Comparison of ENCODE assay signal across 8 cellular contexts in the genomic region with DNA sequence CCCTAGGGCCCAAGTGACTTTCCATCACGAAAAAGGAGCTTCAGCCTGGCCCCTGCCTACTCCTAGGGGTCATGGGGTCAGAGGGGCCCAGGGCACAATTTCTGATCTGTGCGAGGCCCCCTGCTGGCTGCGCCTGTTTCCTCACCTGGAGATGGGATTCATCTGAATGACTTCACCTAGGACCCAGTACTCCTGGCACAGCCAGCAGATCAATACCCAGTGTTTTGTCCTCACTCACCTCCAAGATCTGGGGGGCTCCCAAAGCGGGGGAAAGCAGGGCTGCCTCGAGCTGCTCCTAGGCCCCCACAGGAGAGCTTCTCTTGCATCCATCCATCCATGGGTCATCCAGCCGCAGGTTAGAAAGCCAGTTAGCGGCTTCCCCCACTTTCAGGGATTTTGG. TPM values are rescaled to one million over a fixed set of nuclear protein-coding genes. Genes with fewer than 3 reads are reported as not detected.
DNase-seq lines count a peak whose midpoint lies in the region; ATAC-seq, FAIRE-seq and TF ChIP-seq lines count a peak whose summit lies in the region.

No MANE protein-coding gene starts in this region.

- 71 to 79% methylated on average over 3 to 7 of the region's 7 CpGs for WGBS in upper lobe of left lung, 2 donors
- WGBS in stomach, 5 donors = 52 to 71% (median 61%) methylated on average over 5 to 7 of the region's 7 CpGs

- H3K9me1 ChIP-seq in keratinocyte (ENCODE audit: control insufficient read depth, extremely low read depth, insufficient read depth, low read length) = no peaks in the 10 kb centered on the region

- H3K36me3 ChIP-seq in keratinocyte (ENCODE audit: control insufficient read depth in 2 of 2, extremely low read depth in 1 of 2, insufficient read depth in 2 of 2, low read length in 2 of 2) = no peaks in the 10 kb centered on the region
- no peaks in the 10 kb centered on the region for H3K36me3 ChIP-seq in upper lobe of left lung
- H3K36me3 ChIP-seq in stomach = no peaks in the 10 kb centered on the region

- H3K4me1 ChIP-seq in keratinocyte (ENCODE audit: control insufficient read depth, extremely low read depth, insufficient read depth, low read length) = no peaks in the 10 kb centered on the region
- H3K4me1 ChIP-seq in upper lobe of left lung = no peaks in the 10 kb centered on the region
- no peaks in the 10 kb centered on the region for H3K4me1 ChIP-seq in stomach

- ATAC-seq in GM21423 (IDR thresholded peaks at IDR 0.05; ENCODE audit: unreplicated experiment) (no peak), HG03097 (IDR thresholded peaks at IDR 0.05; ENCODE audit: low FRiP score, unreplicated experiment) (no peak), upper lobe of left lung (ENCODE audit: low FRiP score in 2 of 2) (no peak)

- H3K9ac ChIP-seq in keratinocyte (ENCODE audit: control insufficient read depth, extremely low read depth, insufficient read depth, low read length) = no peak overlapping the region

- H3K9me3 ChIP-seq in keratinocyte (ENCODE audit: control insufficient read depth, low read depth, low read length) (no peaks in the 10 kb centered on the region), upper lobe of left lung (no peaks in the 10 kb centered on the region), stomach (no peaks in the 10 kb centered on the region)

- intact Hi-C loops in stomach (cut with DNase I; ENCODE audit: low total_unique reads) = no loop called here

- H2AFZ ChIP-seq in keratinocyte (ENCODE audit: control insufficient read depth, low read length) = no peak overlapping the region

- no peak overlapping the region for H3K4me2 ChIP-seq in keratinocyte (ENCODE audit: control insufficient read depth, extremely low read depth, insufficient read depth, low read depth, low read length)

- TF ChIP-seq POLR2A in GM12892 (IDR thresholded peaks at IDR 0.05; ENCODE audit: low read depth, low read length) (no peak), upper lobe of left lung (IDR thresholded peaks at IDR 0.05) (no peak), stomach (IDR thresholded peaks at IDR 0.05) (no peak)

- no peaks in the 10 kb centered on the region for H3K79me2 ChIP-seq in keratinocyte (ENCODE audit: control insufficient read depth, insufficient read depth, low read length)

- TF ChIP-seq CTCF in C4-2B (conservative IDR thresholded peaks at IDR 0.05) = peak; percentile 72
- TF ChIP-seq CTCF in WI38 (IDR thresholded peaks at IDR 0.05; ENCODE audit: low read depth, low read length) = peak; percentile 20; the same call in 1 of the 2 replicates
- TF ChIP-seq CTCF in keratinocyte (optimal IDR thresholded peaks at IDR 0.05 in 1 of 3, IDR thresholded peaks at IDR 0.05 in 1 of 3, conservative IDR thresholded peaks at IDR 0.05 in 1 of 3; ENCODE audit: extremely low read depth in 1 of 3, insufficient read depth in 2 of 3, low read length in 3 of 3) = peak in 2 of 3 experiments; percentile 60 to 62
- TF ChIP-seq CTCF in upper lobe of left lung (IDR thresholded peaks at IDR 0.05) = peak in 2 of 6 experiments; percentile 15 to 19
- peak in 2 of 7 experiments; percentile 19 to 25 for TF ChIP-seq CTCF in stomach (IDR thresholded peaks at IDR 0.05)

- peaks cover 8% of the 10 kb centered on the region for H3K27me3 ChIP-seq in keratinocyte (ENCODE audit: control insufficient read depth, extremely low read depth, insufficient read depth, low read length)
- peaks cover 0 to 1% (median 0%) of the 10 kb centered on the region in 4 donors for H3K27me3 ChIP-seq in upper lobe of left lung
- peaks cover 0 to 69% (median 7%) of the 10 kb centered on the region in 3 donors for H3K27me3 ChIP-seq in stomach

- FAIRE-seq in GM12892 (lab: Jason Lieb, UNC) = no peak
- FAIRE-seq in keratinocyte (lab: Jason Lieb, UNC) = no peak

- no peak overlapping the region for H3K4me3 ChIP-seq in WI38 (ENCODE audit: low read depth, low read length)
- no peak overlapping the region for H3K4me3 ChIP-seq in keratinocyte (ENCODE audit: control insufficient read depth in 2 of 3, extremely low read depth in 1 of 3, insufficient read depth in 2 of 3, low read depth in 1 of 3, low read length in 3 of 3)
- H3K4me3 ChIP-seq in upper lobe of left lung = no peak overlapping the region
- no peak overlapping the region for H3K4me3 ChIP-seq in stomach

- H3K27ac ChIP-seq in C4-2B = no peak overlapping the region
- no peak overlapping the region for H3K27ac ChIP-seq in keratinocyte (ENCODE audit: control insufficient read depth, insufficient read depth, low read length)
- no peak overlapping the region for H3K27ac ChIP-seq in upper lobe of left lung
- H3K27ac ChIP-seq in stomach = no peak overlapping the region

- TF ChIP-seq EP300 in upper lobe of left lung (IDR thresholded peaks at IDR 0.05) (no peak), stomach (IDR thresholded peaks at IDR 0.05) (no peak)

- DNase-seq in GM12892 (ENCODE audit: insufficient read length) (peak; percentile 58), keratinocyte (ENCODE audit: low read depth, low spot score) (no peak), upper lobe of left lung (no peak), stomach (no peak)

- dilution Hi-C loops in keratinocyte (cut with MboI; ENCODE audit: extremely low pct_ligation_motif_present, low sequenced_read_pairs) = no loop called here

- H4K20me1 ChIP-seq in keratinocyte (ENCODE audit: control insufficient read depth, extremely low read depth, insufficient read depth, low read length) = no peaks in the 10 kb centered on the region

RNA-seq across cellular contexts. Expression of a gene that starts 33.8 kb away (rescaled TPM):
- 159 TPM for polyA plus RNA-seq in GM12892 (2012; ENCODE audit: missing spikeins)
- polyA plus RNA-seq in keratinocyte (13.4 to 16.7 TPM (median 16.4 TPM) in 3 replicates), stomach (10 to 100 TPM in 1 of 3 donors, 1 to 10 TPM in 2; 5.2 to 19.9 (median 8.4) TPM)
- 0.70 TPM for polyA plus RNA-seq in keratinocyte (2011; ENCODE audit: low read depth)
- polyA plus RNA-seq in keratinocyte (2011; cell fraction: cytosol; rRNA removed) = 9.9 and 13.2 TPM in 2 replicates
- 16.9 and 23.9 TPM in 2 replicates for polyA plus RNA-seq in keratinocyte (2011; cell fraction: nucleus; rRNA removed)
- polyA plus RNA-seq in keratinocyte (2012; ENCODE audit: low replicate concordance) = 5.0 and 11.8 TPM in 2 replicates
- polyA minus RNA-seq in keratinocyte = 7.6 to 12.4 TPM (median 8.6 TPM) in 3 replicates
- polyA minus RNA-seq in keratinocyte (2011; cell fraction: cytosol; rRNA and poly(A)+ RNA removed) = 15.3 TPM
- 4.2 and 5.7 TPM in 2 replicates for polyA minus RNA-seq in keratinocyte (2011; cell fraction: nucleus; rRNA and poly(A)+ RNA removed)
- total RNA-seq in upper lobe of left lung (10 to 100 TPM; 15.7 to 32.5 (median 25.8) TPM), stomach (10 to 100 TPM in 1 of 5 donors, 1 to 10 TPM in 3, not detected in 1; 2.8 to 18.7 (median 4.4) TPM)
